Comparison of ENCODE assay signal across 9 cellular contexts in genomic region chr16:84514295-84514873, GRCh38. TPM values are rescaled to one million over a fixed set of nuclear protein-coding genes. Genes with fewer than 3 reads are reported as not detected.
DNase-seq lines count a peak whose midpoint lies in the region; ATAC-seq lines count a peak whose summit lies in the region.
"Had no signal": no experiment of that assay in that cellular context is flagged by ENCODE, and none has a peak within 500 bp of the region (broad histone marks: within the 10 kb centered on the region; RNA-seq: fewer than 3 reads in every experiment).

No MANE protein-coding gene starts in this region.

- POLR2A ChIA-PET in activated CD8-positive, alpha-beta T cell treated with anti-CD3 and anti-CD28 coated beads, Interleukin-2, amount 10 ng/mL, durations not matched to agents 7 days and 5 days (lab: Charles Lee): interaction anchor here (0.6 to 3.0 kb wide), 12 partner anchors 12 to 108 kb away, joined by 3 to 26 read pairs (median 6); no protein-coding TSS in a partner anchor

- no peak overlapping the region for H2BK5ac ChIP-seq in mesenchymal stem cell (ENCODE audit: low read depth, low read length, poor library complexity, severe bottlenecking)

- no peaks in the 10 kb centered on the region for H3K79me1 ChIP-seq in mesenchymal stem cell (replicated peaks; ENCODE audit: low read length, poor library complexity, severe bottlenecking)

- H2BK12ac ChIP-seq in mesenchymal stem cell (ENCODE audit: low read length in 2 of 2): peak overlapping the region in 1 of 2 experiments; percentile 37

- peak overlapping the region; percentile 6 for H2BK15ac ChIP-seq in mesenchymal stem cell (ENCODE audit: low read depth, poor library complexity, severe bottlenecking)

- H4K91ac ChIP-seq in mesenchymal stem cell (ENCODE audit: low read length): peak overlapping the region; percentile 22

- H3K27ac ChIP-seq in BLaER1: peak overlapping the region; percentile 45; the same call in 1 of the 2 replicates
- no peak overlapping the region for H3K27ac ChIP-seq in mesenchymal stem cell (ENCODE audit: low read length, poor library complexity, severe bottlenecking)
- H3K27ac ChIP-seq: right atrium auricular region had no signal

- no peak overlapping the region for H3K4ac ChIP-seq in mesenchymal stem cell (ENCODE audit: low read depth in 1 of 2, low read length in 2 of 2)

- H3K4me1 Mint-ChIP-seq in activated CD8-positive, alpha-beta T cell treated with anti-CD3 and anti-CD28 coated beads, Interleukin-2, amount 10 ng/mL, durations not matched to agents 7 days and 5 days (ENCODE audit: low read depth): peaks cover 90% of the 10 kb centered on the region

- H4K20me1 ChIP-seq in BLaER1: no peaks in the 10 kb centered on the region

- H3K4me3 ChIP-seq in BLaER1 (no peak overlapping the region), mesenchymal stem cell (ENCODE audit: insufficient read depth in 1 of 2, low read depth in 1 of 2, low read length in 2 of 2) (no peak overlapping the region)
- H3K4me3 ChIP-seq: right atrium auricular region had no signal

- peak overlapping the region; percentile 67 for H3K4me3 Mint-ChIP-seq in activated CD8-positive, alpha-beta T cell treated with anti-CD3 and anti-CD28 coated beads, Interleukin-2, amount 10 ng/mL, durations not matched to agents 7 days and 5 days

- peak overlapping the region; percentile 51 for H2AK5ac ChIP-seq in mesenchymal stem cell (ENCODE audit: low read length, severe bottlenecking)

- no peak overlapping the region for H3K18ac ChIP-seq in mesenchymal stem cell (ENCODE audit: low read depth in 1 of 2, low read length in 2 of 2)

- H4K8ac ChIP-seq in mesenchymal stem cell (ENCODE audit: low read length): no peak overlapping the region

- H3K27ac Mint-ChIP-seq in activated CD8-positive, alpha-beta T cell treated with anti-CD3 and anti-CD28 coated beads, Interleukin-2, amount 10 ng/mL, durations not matched to agents 7 days and 5 days: peak overlapping the region; percentile 98

- no peak for DNase-seq in activated CD8-positive, alpha-beta T cell treated with anti-CD3 and anti-CD28 coated beads, Interleukin-2, amount 10 ng/mL, durations not matched to agents 7 days and 5 days
- DNase-seq in mesenchymal stem cell (no peak), iPS-NIHi11 (ENCODE audit: low spot score) (no peak), NCI-H2171 treated with DMSO at 0.1 percent for 48 hours (lab: John Stamatoyannopoulos, UW) (no peak)

- no peak overlapping the region for H2BK120ac ChIP-seq in mesenchymal stem cell (ENCODE audit: low read depth, low read length)

- H3K4me2 ChIP-seq in BLaER1: peak overlapping the region; percentile 61
- H3K4me2 ChIP-seq in mesenchymal stem cell (ENCODE audit: low read length, poor library complexity, severe bottlenecking): no peak overlapping the region

- no peak overlapping the region for H3K14ac ChIP-seq in mesenchymal stem cell (ENCODE audit: low read length in 2 of 2)

- ATAC-seq in GM21717 (IDR thresholded peaks at IDR 0.05; ENCODE audit: unreplicated experiment) (peak; percentile 7), HG03095 (IDR thresholded peaks at IDR 0.05; ENCODE audit: unreplicated experiment) (no peak), HG03521 (IDR thresholded peaks at IDR 0.05; ENCODE audit: unreplicated experiment) (no peak)
- ATAC-seq in activated CD8-positive, alpha-beta T cell treated with anti-CD3 and anti-CD28 coated beads, Interleukin-2, amount 10 ng/mL, durations not matched to agents 7 days and 5 days: peak; percentile 1

- H3K23ac ChIP-seq in mesenchymal stem cell (ENCODE audit: low read length in 2 of 2): no peak overlapping the region

- H3K9me3 Mint-ChIP-seq in activated CD8-positive, alpha-beta T cell treated with anti-CD3 and anti-CD28 coated beads, Interleukin-2, amount 10 ng/mL, durations not matched to agents 7 days and 5 days (ENCODE audit: insufficient read depth): no peaks in the 10 kb centered on the region

- H3K36me3 Mint-ChIP-seq in activated CD8-positive, alpha-beta T cell treated with anti-CD3 and anti-CD28 coated beads, Interleukin-2, amount 10 ng/mL, durations not matched to agents 7 days and 5 days (ENCODE audit: low read depth): peaks cover 60% of the 10 kb centered on the region

- H3K9ac ChIP-seq in BLaER1 (peak overlapping the region; percentile 37; the same call in 1 of the 2 replicates), mesenchymal stem cell (ENCODE audit: low read length) (no peak overlapping the region)

- H3K4me1 ChIP-seq in BLaER1: peaks cover 76% of the 10 kb centered on the region
- peaks cover 18% of the 10 kb centered on the region for H3K4me1 ChIP-seq in mesenchymal stem cell (ENCODE audit: control insufficient read depth, insufficient read depth, low read depth, low read length)

- no peaks in the 10 kb centered on the region for H3K27me3 Mint-ChIP-seq in activated CD8-positive, alpha-beta T cell treated with anti-CD3 and anti-CD28 coated beads, Interleukin-2, amount 10 ng/mL, durations not matched to agents 7 days and 5 days (ENCODE audit: low read depth)

- no peak overlapping the region for H2AFZ ChIP-seq in mesenchymal stem cell (ENCODE audit: low read depth, low read length)

- H3K36me3 ChIP-seq in BLaER1: no peaks in the 10 kb centered on the region
- no peaks in the 10 kb centered on the region for H3K36me3 ChIP-seq in mesenchymal stem cell (ENCODE audit: control insufficient read depth in 1 of 2, insufficient read depth in 2 of 2, low read depth in 1 of 2, low read length in 2 of 2)
- H3K36me3 ChIP-seq: right atrium auricular region had no signal

- CTCF ChIA-PET in activated CD8-positive, alpha-beta T cell treated with anti-CD3 and anti-CD28 coated beads, Interleukin-2, amount 10 ng/mL, durations not matched to agents 7 days and 5 days (lab: Charles Lee): interaction anchor here (0.6 to 12.3 kb wide), 14 partner anchors 8 to 224 kb away, joined by 3 to 172 read pairs (median 4); partner anchors contain the start of gene COTL1

- no peaks in the 10 kb centered on the region for H3K27me3 ChIP-seq in BLaER1
- no peaks in the 10 kb centered on the region for H3K27me3 ChIP-seq in mesenchymal stem cell (ENCODE audit: control insufficient read depth in 1 of 2, insufficient read depth in 1 of 2, low read length in 2 of 2)
- H3K27me3 ChIP-seq: right atrium auricular region had no signal

- H3K9me3 ChIP-seq in BLaER1 (no peaks in the 10 kb centered on the region), mesenchymal stem cell (ENCODE audit: control insufficient read depth, low read length) (no peaks in the 10 kb centered on the region)
- H3K9me3 ChIP-seq: right atrium auricular region had no signal

- 80% methylated on average over 11 of the region's 14 CpGs for WGBS in mesenchymal stem cell

RNA-seq across cellular contexts. Expression of gene MEAK7, which starts 9.9 kb away (rescaled TPM):
- 10 to 100 TPM; 62.3 to 72.4 TPM for total RNA-seq in activated CD8-positive, alpha-beta T cell treated with anti-CD3 and anti-CD28 coated beads, Interleukin-2, amount 10 ng/mL, durations not matched to agents 7 days and 5 days
- 13.8 TPM for polyA plus RNA-seq in mesenchymal stem cell (2013, experiment 1 of 2)
- polyA plus RNA-seq in mesenchymal stem cell (2013, experiment 2 of 2): 14.8 TPM

Comparison
In these comparisons a context has a peak if more than half of its experiments do, and no peak if none do; other contexts are left out.
1. ATAC-seq: peak in GM21717 (single experiment) and activated CD8-positive, alpha-beta T cell treated with anti-CD3 and anti-CD28 coated beads, Interleukin-2, amount 10 ng/mL, durations not matched to agents 7 days and 5 days (single experiment); none in HG03095 (single experiment) and HG03521 (single experiment).